8 cellular contexts compared by ENCODE assay signal in genomic region chr14:69877492-69877891, GRCh38. TPM values are rescaled to one million over a fixed set of nuclear protein-coding genes. Genes with fewer than 3 reads are reported as not detected.
DNase-seq lines count a peak whose midpoint lies in the region; ATAC-seq and TF ChIP-seq lines count a peak whose summit lies in the region.

No MANE protein-coding gene starts in this region.

- ATAC-seq in HG02678 (IDR thresholded peaks at IDR 0.05; ENCODE audit: unreplicated experiment) (no peak), GM19023 (IDR thresholded peaks at IDR 0.05; ENCODE audit: unreplicated experiment) (no peak)

- H3K4me3 ChIP-seq in OCI-LY1 (ENCODE audit: low read depth, low read length, poor library complexity, severe bottlenecking) (no peak overlapping the region), fibroblast of lung (replicated peaks in 1 of 4; ENCODE audit: control extremely low read depth in 1 of 4, insufficient read depth in 1 of 4, low read depth in 3 of 4, low read length in 4 of 4) (no peak overlapping the region)

- H3K9me2 ChIP-seq in OCI-LY1 (ENCODE audit: low read depth, low read length) = no peaks in the 10 kb centered on the region

- no peaks in the 10 kb centered on the region for H3K4me1 ChIP-seq in OCI-LY1 (ENCODE audit: insufficient read depth, low read length, severe bottlenecking)
- no peaks in the 10 kb centered on the region for H3K4me1 ChIP-seq in fibroblast of lung (ENCODE audit: control insufficient read depth, extremely low read depth, insufficient read depth, low read length)

- H3K27ac ChIP-seq in OCI-LY1 (ENCODE audit: low read depth, low read length, poor library complexity, severe bottlenecking) (no peak overlapping the region), fibroblast of lung (ENCODE audit: insufficient read depth, low read length) (no peak overlapping the region)

- H2AFZ ChIP-seq in OCI-LY1 (ENCODE audit: low read length) (no peak overlapping the region), fibroblast of lung (ENCODE audit: low read length) (no peak overlapping the region)

- H3K27me3 ChIP-seq in OCI-LY1 (ENCODE audit: insufficient read depth, low read length) (0 out of 2 replicates have a peak, but pooled peaks cover 6% of the 10 kb centered on the region), fibroblast of lung (ENCODE audit: control insufficient read depth, insufficient read depth, low read length) (peaks cover 23% of the 10 kb centered on the region)

- H3K36me3 ChIP-seq in OCI-LY1 (ENCODE audit: insufficient read depth, low read length) (no peaks in the 10 kb centered on the region), fibroblast of lung (ENCODE audit: control insufficient read depth, insufficient read depth, low read length) (no peaks in the 10 kb centered on the region)

- H3K9ac ChIP-seq in OCI-LY1 (ENCODE audit: low read length) = no peak overlapping the region
- no peak overlapping the region for H3K9ac ChIP-seq in fibroblast of lung (ENCODE audit: insufficient read depth, low read length)

- H3K79me2 ChIP-seq in OCI-LY1 (ENCODE audit: insufficient read depth, low read length) (no peaks in the 10 kb centered on the region), fibroblast of lung (ENCODE audit: control insufficient read depth, insufficient read depth, low read length) (no peaks in the 10 kb centered on the region)

- TF ChIP-seq CTCF in OCI-LY1 (IDR thresholded peaks at IDR 0.05; ENCODE audit: low read length) (peak; percentile 57; the same call in 1 of the 2 replicates), fibroblast of lung (conservative IDR thresholded peaks at IDR 0.05 in 1 of 2, IDR thresholded peaks at IDR 0.05 in 1 of 2; ENCODE audit: low read depth in 1 of 2, low read length in 2 of 2) (peak in 1 of 2 donors; percentile 55)

- H4K20me1 ChIP-seq in OCI-LY1 (ENCODE audit: insufficient read depth, low read length) (no peaks in the 10 kb centered on the region), fibroblast of lung (ENCODE audit: control insufficient read depth, extremely low read depth, insufficient read depth, low read length) (no peaks in the 10 kb centered on the region)

- no peaks in the 10 kb centered on the region for H3K9me3 ChIP-seq in OCI-LY1 (ENCODE audit: low read length)
- no peaks in the 10 kb centered on the region for H3K9me3 ChIP-seq in fibroblast of lung (ENCODE audit: control insufficient read depth, insufficient read depth, low read depth, low read length)

- H3F3A ChIP-seq in OCI-LY1 (ENCODE audit: insufficient read depth, low read length) = no peaks in the 10 kb centered on the region

- H3K4me2 ChIP-seq in OCI-LY1 (ENCODE audit: low read length) = no peak overlapping the region
- no peak overlapping the region for H3K4me2 ChIP-seq in fibroblast of lung (ENCODE audit: extremely low read depth, insufficient read depth, low read length)

- DNase-seq in NCI-H2227 (lab: John Stamatoyannopoulos, UW; ENCODE audit: unreplicated experiment) (peak; percentile 7), NCI-H2227 treated with DMSO at 0.1 percent for 48 hours (lab: John Stamatoyannopoulos, UW) (no peak), fibroblast of lung (ENCODE audit: low read depth in 2 of 2) (peak; percentile 8 to 72), superior temporal gyrus (ENCODE audit: extremely low spot score) (peak; percentile 87)
- DNase-seq in effector CD8-positive, alpha-beta T cell (lab: John Stamatoyannopoulos, UW) = no peak

RNA-seq across cellular contexts. Expression of gene SMOC1, which starts 1.7 kb away (rescaled TPM):
- total RNA-seq in fibroblast of lung = not detected in 2 replicates
- 0.05 and 0.06 TPM in 2 replicates for polyA plus RNA-seq in fibroblast of lung
- 0.05 and 0.08 TPM in 2 replicates for polyA plus RNA-seq in fibroblast of lung (2012)
- 1.6 TPM in 1 of 2 replicates, not detected in the other for polyA minus RNA-seq in fibroblast of lung (ENCODE audit: low replicate concordance)

Comparison
In these comparisons a context has a peak if more than half of its experiments do, and no peak if none do; other contexts are left out.
1. DNase-seq: peak in NCI-H2227 (single experiment), fibroblast of lung (2 of 2) and superior temporal gyrus (single experiment); none in NCI-H2227 treated with DMSO at 0.1 percent for 48 hours (single experiment) and effector CD8-positive, alpha-beta T cell (single experiment).